In the genomic region with DNA sequence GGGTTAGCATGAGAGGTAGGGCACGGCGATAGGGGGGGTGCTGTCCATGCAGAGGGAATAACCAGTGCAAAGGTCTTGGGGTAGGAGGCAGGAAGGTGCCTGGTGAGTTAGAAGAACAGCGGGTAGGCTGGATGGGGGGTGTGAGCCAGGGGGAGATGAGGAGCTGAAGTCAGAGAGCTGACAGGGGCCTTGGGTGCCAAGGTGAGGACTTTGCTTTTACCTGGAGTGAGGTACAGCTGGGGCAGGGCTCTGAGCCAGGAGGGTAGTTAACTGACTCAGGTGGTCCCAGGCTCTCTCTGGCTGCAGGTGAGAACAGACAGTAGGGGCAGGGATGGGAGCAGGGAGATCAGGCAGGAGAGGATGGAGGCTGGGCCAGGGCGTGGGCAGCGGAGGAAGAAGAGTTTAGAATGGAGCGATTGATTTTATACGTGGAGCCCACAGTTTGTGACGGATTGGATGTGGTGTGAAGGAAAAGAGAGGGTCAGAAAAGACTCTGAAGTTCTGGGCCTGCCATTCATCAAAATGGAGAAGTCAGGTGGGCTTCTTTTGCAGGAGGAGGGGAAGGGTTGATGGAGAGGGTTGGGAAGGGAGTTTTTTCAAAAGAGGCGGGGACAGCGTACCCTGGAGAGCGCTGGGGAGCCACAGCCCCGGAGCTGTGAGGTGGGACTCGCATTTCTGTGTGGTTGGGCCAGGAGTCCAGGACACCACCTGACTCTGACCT, we compare ENCODE assay signal across 7 cellular contexts. TPM values are rescaled to one million over a fixed set of nuclear protein-coding genes. Genes with fewer than 3 reads are reported as not detected.
DNase-seq lines count a peak whose midpoint lies in the region; ATAC-seq, FAIRE-seq and TF ChIP-seq lines count a peak whose summit lies in the region.

No MANE protein-coding gene starts in this region.

- ATAC-seq in GM21360 (IDR thresholded peaks at IDR 0.05; ENCODE audit: unreplicated experiment), result no peak

- no peak for TF ChIP-seq CTCF in ascending aorta (IDR thresholded peaks at IDR 0.05)
- no peak for TF ChIP-seq CTCF in kidney (IDR thresholded peaks at IDR 0.05; ENCODE audit: borderline replicate concordance, extremely low read depth, insufficient read depth)

- H3K4me1 ChIP-seq in HUES6 (ENCODE audit: control insufficient read depth, insufficient read depth, low read length) (peaks cover 27% of the 10 kb centered on the region), ascending aorta (peaks cover 9 to 25% of the 10 kb centered on the region in 2 donors), kidney (ENCODE audit: control insufficient read depth in 1 of 2, insufficient read depth in 1 of 2, low read depth in 1 of 2, low read length in 2 of 2) (peaks cover 14 to 40% of the 10 kb centered on the region in 2 donors)

- H3K9me3 ChIP-seq in HUES6 (ENCODE audit: control insufficient read depth, insufficient read depth, low read depth, low read length), result 0 out of 2 replicates have a peak, but pooled peaks cover 5% of the 10 kb centered on the region
- no peaks in the 10 kb centered on the region for H3K9me3 ChIP-seq in ascending aorta
- H3K9me3 ChIP-seq in kidney (ENCODE audit: control insufficient read depth in 1 of 2, low read length in 2 of 2), result no peaks in the 10 kb centered on the region

- DNase-seq in ascending aorta (ENCODE audit: low spot score in 2 of 2) (no peak), kidney (peak; percentile 67), substantia nigra (lab: John Stamatoyannopoulos, UW) (peak in 1 of 49 donors; percentile 26), hypothalamus (lab: John Stamatoyannopoulos, UW) (no peak)
- DNase-seq in stimulated activated CD4-positive, alpha-beta T cell treated with anti-CD3 and anti-CD28 coated beads, Interleukin-4, amount 100 ng/mL, for 4 hours, result no peak

- H3K27me3 ChIP-seq in HUES6 (ENCODE audit: control insufficient read depth, insufficient read depth, low read length), result no peaks in the 10 kb centered on the region
- H3K27me3 ChIP-seq in ascending aorta, result no peaks in the 10 kb centered on the region

- H3K4me3 ChIP-seq in HUES6 (ENCODE audit: low read depth, low read length), result peak overlapping the region; percentile 96
- H3K4me3 ChIP-seq in ascending aorta, result peak overlapping the region; percentile 94 to 99
- peak overlapping the region; percentile 33 to 65 for H3K4me3 ChIP-seq in kidney (ENCODE audit: low read length in 2 of 2)

- H3K27ac ChIP-seq in HUES6 (ENCODE audit: low read depth, low read length) (peak overlapping the region; percentile 83; the same call in 1 of the 2 replicates), ascending aorta (peak overlapping the region; percentile 95 to 100), kidney (ENCODE audit: low read depth in 2 of 2, low read length in 2 of 2) (peak overlapping the region; percentile 98 to 99), substantia nigra (ENCODE audit: low read depth, low read length, poor library complexity, severe bottlenecking) (peak overlapping the region; percentile 91)

- no peak for FAIRE-seq in kidney (lab: Jason Lieb, UNC)

- intact Hi-C loops in ascending aorta (cut with DNase I) (loop anchor here (2.0 kb wide), 1 partner anchor 140 kb away; a partner anchor contains a TSS), kidney (cut with DNase I) (no loop called here)

- H3K36me3 ChIP-seq in HUES6 (ENCODE audit: control insufficient read depth, insufficient read depth, low read length) (peaks cover 9% of the 10 kb centered on the region), ascending aorta (peaks cover 0 to 5% of the 10 kb centered on the region in 2 donors), kidney (ENCODE audit: control insufficient read depth in 1 of 2, insufficient read depth in 2 of 2, low read length in 2 of 2) (peaks cover 0 to 2% of the 10 kb centered on the region in 2 donors)

- H3K9ac ChIP-seq in HUES6 (ENCODE audit: low read length), result peak overlapping the region; percentile 87
- peak overlapping the region; percentile 43 to 99 for H3K9ac ChIP-seq in kidney (ENCODE audit: low read length in 2 of 2)

RNA-seq across cellular contexts. Expression of a gene that starts 1.2 kb away (rescaled TPM):
- total RNA-seq in ascending aorta (103 TPM), kidney (87.3 TPM)
- polyA plus RNA-seq in kidney (ENCODE audit: insufficient read depth, low read depth, low replicate concordance), result 29.8 TPM

RNA-seq across cellular contexts. Expression of a gene that starts 31.3 kb away (rescaled TPM):
- total RNA-seq in ascending aorta, result 20.8 TPM
- 24.1 TPM for total RNA-seq in kidney
- polyA plus RNA-seq in kidney (ENCODE audit: insufficient read depth, low read depth, low replicate concordance), result 9.6 TPM

RNA-seq across cellular contexts. Expression of a gene that starts 34.9 kb away (rescaled TPM):
- 10.4 TPM for total RNA-seq in ascending aorta
- 9.1 TPM for total RNA-seq in kidney
- 2.0 TPM for polyA plus RNA-seq in kidney (ENCODE audit: insufficient read depth, low read depth, low replicate concordance)

RNA-seq across cellular contexts. Expression of a gene that starts 42.6 kb away (rescaled TPM):
- total RNA-seq in ascending aorta, result 0.85 TPM
- 134 TPM for total RNA-seq in kidney
- polyA plus RNA-seq in kidney (ENCODE audit: insufficient read depth, low read depth, low replicate concordance), result 331 TPM
